ENCODE assay signal across 7 cellular contexts in the genomic region with DNA sequence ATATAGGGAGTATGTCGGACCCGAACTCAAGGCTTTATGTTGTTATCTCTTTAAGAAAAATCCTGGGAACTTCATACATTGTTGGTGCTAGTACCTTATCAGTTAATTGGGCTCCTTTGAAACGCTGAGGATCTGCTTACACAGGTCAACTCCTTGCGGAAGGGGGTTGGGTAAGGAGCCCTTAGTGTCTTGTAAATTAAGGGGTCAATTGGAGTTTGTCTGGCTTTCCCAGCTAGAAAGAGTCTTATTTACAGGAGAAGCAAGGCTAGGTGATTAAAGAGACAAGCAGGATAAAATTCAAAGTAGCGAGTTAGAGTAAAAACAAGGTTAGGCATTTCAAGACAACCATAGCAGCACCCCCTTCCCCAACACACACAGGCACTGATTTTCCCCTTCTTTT. TPM values are rescaled to one million over a fixed set of nuclear protein-coding genes. Genes with fewer than 3 reads are reported as not detected.
DNase-seq lines count a peak whose midpoint lies in the region; ATAC-seq and TF ChIP-seq lines count a peak whose summit lies in the region.
"Not testable (repeated sequence)": the region's sequence is repeated elsewhere in the genome, so short reads cannot be mapped to it uniquely, and the experiment has no call there.

No MANE protein-coding gene starts in this region.

- not testable (repeated sequence) for TF ChIP-seq POLR2A in prostate gland (IDR thresholded peaks at IDR 0.05)

- H3K27me3 ChIP-seq in CD4-positive, CD25-positive, alpha-beta regulatory T cell (ENCODE audit: control insufficient read depth, insufficient read depth, low read length); adipocyte (replicated peaks; ENCODE audit: control insufficient read depth, insufficient read depth, low read length); endodermal cell (ENCODE audit: control insufficient read depth, insufficient read depth, low read length, poor library complexity, severe bottlenecking); prostate gland (replicated peaks; ENCODE audit: insufficient read depth): not testable (repeated sequence)
- H3K27me3 ChIP-seq in HUES48 (ENCODE audit: control insufficient read depth, insufficient read depth, low read length) = peaks cover 14% of the 10 kb centered on the region; the same call in 1 of the 2 replicates
- H3K27me3 ChIP-seq in iPS-18a (ENCODE audit: control insufficient read depth, insufficient read depth, low read length) = peaks cover 15% of the 10 kb centered on the region

- not testable (repeated sequence) for H3K4me3 ChIP-seq in CD4-positive, CD25-positive, alpha-beta regulatory T cell (ENCODE audit: low read depth, low read length); prostate gland
- H3K4me3 ChIP-seq in HUES48 (ENCODE audit: low read depth, low read length) (0 out of 2 replicates have a peak overlapping the region, but pooled peaks have one; percentile 34), adipocyte (ENCODE audit: low read length) (peak overlapping the region; percentile 35), endodermal cell (ENCODE audit: low read length) (peak overlapping the region; percentile 2), iPS-18a (ENCODE audit: low read length) (peak overlapping the region; percentile 20)

- ATAC-seq in CD4-positive, CD25-positive, alpha-beta regulatory T cell (ENCODE audit: low read depth in 2 of 2) = not testable (repeated sequence)

- DNase-seq in CD4-positive, CD25-positive, alpha-beta regulatory T cell; adipocyte (ENCODE audit: low read depth); endodermal cell; prostate gland (ENCODE audit: low spot score): not testable (repeated sequence)

- not testable (repeated sequence) for H3K4me1 ChIP-seq in CD4-positive, CD25-positive, alpha-beta regulatory T cell (ENCODE audit: control insufficient read depth, insufficient read depth, low read length, poor library complexity, severe bottlenecking)
- H3K4me1 ChIP-seq in HUES48 (ENCODE audit: control insufficient read depth, insufficient read depth, low read length) (peaks cover 30% of the 10 kb centered on the region), adipocyte (ENCODE audit: control insufficient read depth, insufficient read depth, low read length) (peaks cover 55% of the 10 kb centered on the region), endodermal cell (ENCODE audit: control insufficient read depth, insufficient read depth, low read length) (peaks cover 45% of the 10 kb centered on the region), iPS-18a (ENCODE audit: control insufficient read depth, low read depth, low read length) (peaks cover 31% of the 10 kb centered on the region), prostate gland (replicated peaks) (peaks cover 27% of the 10 kb centered on the region)

- not testable (repeated sequence) for H3K4me3 Mint-ChIP-seq in CD4-positive, CD25-positive, alpha-beta regulatory T cell
- peak overlapping the region; percentile 47 for H3K4me3 Mint-ChIP-seq in endodermal cell
- peak overlapping the region; percentile 9 to 39 (median 13) for H3K4me3 Mint-ChIP-seq in nephron

- peak overlapping the region in 2 of 3 donors; percentile 31 to 78 for H3K27ac Mint-ChIP-seq in CD4-positive, CD25-positive, alpha-beta regulatory T cell
- H3K27ac Mint-ChIP-seq in endodermal cell (peak overlapping the region; percentile 91), nephron (peak overlapping the region; percentile 92 to 98 (median 95))

- not testable (repeated sequence) for H3K4me1 Mint-ChIP-seq in CD4-positive, CD25-positive, alpha-beta regulatory T cell
- H3K4me1 Mint-ChIP-seq in endodermal cell (peaks cover 77% of the 10 kb centered on the region), nephron (peaks cover 81% of the 10 kb centered on the region)

- not testable (repeated sequence) for H3K9ac ChIP-seq in HUES48 (ENCODE audit: low read depth, low read length); adipocyte (ENCODE audit: low read length); iPS-18a (ENCODE audit: low read length)
- peak overlapping the region; percentile 12 for H3K9ac ChIP-seq in endodermal cell (ENCODE audit: extremely low read depth, low read length, poor library complexity, severe bottlenecking)

- WGBS in endodermal cell (ENCODE audit: insufficient coverage in 1 of 2, insufficient read length in 1 of 2), 2 experiments = 11% methylated on average over 5 of the region's 5 CpGs; no CpG with 5 or more reads in 1 of the 2 experiments
- 42% methylated on average over 5 of the region's 5 CpGs for WGBS in prostate gland

- not testable (repeated sequence) for H3K36me3 ChIP-seq in CD4-positive, CD25-positive, alpha-beta regulatory T cell (ENCODE audit: control insufficient read depth, insufficient read depth, low read length); HUES48 (ENCODE audit: control insufficient read depth, insufficient read depth, low read length); iPS-18a (ENCODE audit: control insufficient read depth, low read depth, low read length); prostate gland
- peaks cover 25% of the 10 kb centered on the region for H3K36me3 ChIP-seq in adipocyte (ENCODE audit: control insufficient read depth, insufficient read depth, low read length, severe bottlenecking)
- peaks cover 27% of the 10 kb centered on the region for H3K36me3 ChIP-seq in endodermal cell (ENCODE audit: control insufficient read depth, insufficient read depth, low read length)

- intact Hi-C loops in prostate gland (cut with DNase I) = not testable (repeated sequence)

- H3K36me3 Mint-ChIP-seq in CD4-positive, CD25-positive, alpha-beta regulatory T cell = not testable (repeated sequence)
- H3K36me3 Mint-ChIP-seq in endodermal cell (ENCODE audit: low read depth) (peaks cover 15% of the 10 kb centered on the region), nephron (ENCODE audit: low read depth) (peaks cover 15% of the 10 kb centered on the region)

- H3K27ac ChIP-seq in CD4-positive, CD25-positive, alpha-beta regulatory T cell (ENCODE audit: insufficient read depth, low read length, poor library complexity, severe bottlenecking); endodermal cell (ENCODE audit: low read depth, low read length); iPS-18a (ENCODE audit: low read length): not testable (repeated sequence)
- H3K27ac ChIP-seq in HUES48 (ENCODE audit: low read depth, low read length) (peak overlapping the region; percentile 33), prostate gland (peak overlapping the region; percentile 74 to 85)

- H3K9me3 Mint-ChIP-seq in CD4-positive, CD25-positive, alpha-beta regulatory T cell; endodermal cell; nephron: not testable (repeated sequence)

- TF ChIP-seq CTCF in endodermal cell (conservative IDR thresholded peaks at IDR 0.05); nephron (IDR thresholded peaks at IDR 0.05; ENCODE audit: unreplicated experiment in 3 of 3); prostate gland (IDR thresholded peaks at IDR 0.05): not testable (repeated sequence)

- peaks cover 21% of the 10 kb centered on the region for H3K27me3 Mint-ChIP-seq in CD4-positive, CD25-positive, alpha-beta regulatory T cell
- not testable (repeated sequence) for H3K27me3 Mint-ChIP-seq in endodermal cell (ENCODE audit: insufficient read depth); nephron (ENCODE audit: low read depth)

- H3K9me3 ChIP-seq in CD4-positive, CD25-positive, alpha-beta regulatory T cell (ENCODE audit: control insufficient read depth in 2 of 2, low read length in 2 of 2); HUES48 (ENCODE audit: control insufficient read depth, insufficient read depth, low read length); adipocyte (ENCODE audit: control insufficient read depth, low read length); endodermal cell (ENCODE audit: control insufficient read depth, low read length); iPS-18a (ENCODE audit: control insufficient read depth, low read depth, low read length); prostate gland: not testable (repeated sequence)

RNA-seq across cellular contexts. Expression of gene PRXL2A, which starts 8.9 kb away (rescaled TPM):
- total RNA-seq in CD4-positive, CD25-positive, alpha-beta regulatory T cell = 0.76 TPM
- 1 to 10 TPM; 1.4 to 8.3 (median 3.5) TPM for polyA plus RNA-seq in CD4-positive, CD25-positive, alpha-beta regulatory T cell
- total RNA-seq in endodermal cell (100 to 1,000 TPM; 101 to 127 TPM), prostate gland (100 to 1,000 TPM in 1 of 2 donors, 10 to 100 TPM in 1; 86.0 to 101 TPM)
- 101 TPM for polyA plus RNA-seq in endodermal cell (2013, experiment 1 of 2)
- 97.4 TPM for polyA plus RNA-seq in endodermal cell (2013, experiment 2 of 2)

RNA-seq across cellular contexts. Expression of gene TSPAN14, which starts 36.9 kb away (rescaled TPM):
- 198 TPM for total RNA-seq in CD4-positive, CD25-positive, alpha-beta regulatory T cell
- 100 to 1,000 TPM; 157 to 270 (median 180) TPM for polyA plus RNA-seq in CD4-positive, CD25-positive, alpha-beta regulatory T cell
- total RNA-seq in endodermal cell = 100 to 1,000 TPM; 121 to 123 TPM
- 142 TPM for polyA plus RNA-seq in endodermal cell (2013, experiment 1 of 2)
- 127 TPM for polyA plus RNA-seq in endodermal cell (2013, experiment 2 of 2)
- 100 to 1,000 TPM in 1 of 2 donors, 10 to 100 TPM in 1; 69.8 to 103 TPM for total RNA-seq in prostate gland

Comparison
In these comparisons a context has a peak if more than half of its experiments do, and no peak if none do; other contexts are left out.
1. RNA of gene PRXL2A, which starts 8.9 kb away (total RNA-seq): 101 to 127 TPM in endodermal cell and 86.0 to 101 TPM in prostate gland; 0.76 TPM in CD4-positive, CD25-positive, alpha-beta regulatory T cell (single experiment); every median in the first group is over 10 times any median in the second.
2. Peak in every context shown above with its lines, with median percentiles within 50 percentile points of each other: H3K27ac Mint-ChIP-seq.